Comparison of ENCODE assay signal across 23 cellular contexts in the genomic region with DNA sequence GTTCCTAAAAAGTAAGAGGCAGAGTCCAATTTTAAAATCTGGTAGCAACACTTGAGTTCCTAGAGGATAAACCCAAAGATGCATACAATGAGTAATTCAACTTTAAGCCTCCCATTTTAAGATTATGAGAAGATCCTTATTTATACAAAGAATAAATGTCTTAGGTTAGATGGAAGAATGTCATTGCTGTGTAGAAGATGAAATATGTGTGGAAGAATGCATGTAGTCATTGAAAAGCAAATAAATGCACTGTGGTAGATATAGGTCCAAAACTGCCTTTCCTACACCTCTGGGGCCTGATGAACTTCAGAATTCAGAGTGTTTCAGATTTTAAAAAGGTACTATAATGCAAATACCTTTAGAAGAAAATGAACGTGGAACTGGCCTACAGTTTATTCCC. TPM values are rescaled to one million over a fixed set of nuclear protein-coding genes. Genes with fewer than 3 reads are reported as not detected.
"Had no signal": no experiment of that assay in that cellular context is flagged by ENCODE, and none has a peak within 500 bp of the region (broad histone marks: within the 10 kb centered on the region; RNA-seq: fewer than 3 reads in every experiment).

No MANE protein-coding gene starts in this region.

- H3K9me3 Mint-ChIP-seq: activated CD4-positive, alpha-beta T cell treated with anti-CD3 and anti-CD28 coated beads, Interleukin-2, amount 10 ng/mL, durations not matched to agents 24 days and 14 days; T-helper 1 cell treated with Interleukin-12 subunit alpha and Interleukin-12 subunit beta and Interleukin-4 antibody, amounts not matched to agents 30 μg/mL and 1 μg/mL, for 36 hours had no signal

- H3K9ac ChIP-seq: KMS-11 had no signal

- H3K27ac ChIP-seq: KMS-11 had no signal

- H3K4me2 ChIP-seq: KMS-11 had no signal

- DNase-seq: activated CD4-positive, alpha-beta memory T cell treated with anti-CD3 and anti-CD28 coated beads for 36 hours; activated CD4-positive, alpha-beta T cell treated with anti-CD3 and anti-CD28 coated beads for 1 hour; activated CD4-positive, alpha-beta T cell treated with anti-CD3 and anti-CD28 coated beads, Interleukin-2, amount 10 ng/mL, durations not matched to agents 24 days and 14 days; activated CD8-positive, alpha-beta memory T cell treated with anti-CD3 and anti-CD28 coated beads for 24 hours; activated effector memory CD4-positive, alpha-beta T cell treated with anti-CD3 and anti-CD28 coated beads, Interleukin-2, amount 50 U/mL, for 16 hours; activated naive CD4-positive, alpha-beta T cell treated with Interleukin-2 at 50 U/mL for 16 hours; activated T-cell treated with anti-CD3 and anti-CD28 coated beads, Interleukin-2, amount 50 U/mL, for 4 hours; caudate nucleus; NCI-H1092; NCI-H1417; NCI-H1694; NCI-H2029; NCI-H345; NCI-H510A; NCI-H526 treated with DMSO at 0.1 percent for 48 hours; NCI-H82; OCI-M1; SHP77 had no signal

- H3K27ac Mint-ChIP-seq: activated CD4-positive, alpha-beta memory T cell treated with anti-CD3 and anti-CD28 coated beads for 36 hours; activated CD4-positive, alpha-beta T cell treated with anti-CD3 and anti-CD28 coated beads, Interleukin-2, amount 10 ng/mL, durations not matched to agents 24 days and 14 days; activated naive CD8-positive, alpha-beta T cell; T-helper 1 cell treated with Interleukin-12 subunit alpha and Interleukin-12 subunit beta and Interleukin-4 antibody, amounts not matched to agents 30 μg/mL and 1 μg/mL, for 36 hours; WTC11 had no signal

- ATAC-seq: activated T-cell treated with anti-CD3 and anti-CD28 coated beads, Interleukin-2, amount 50 U/mL, for 4 hours; WTC11 had no signal

- H3K27me3 Mint-ChIP-seq: activated CD4-positive, alpha-beta memory T cell treated with anti-CD3 and anti-CD28 coated beads for 36 hours; activated CD4-positive, alpha-beta T cell treated with anti-CD3 and anti-CD28 coated beads, Interleukin-2, amount 10 ng/mL, durations not matched to agents 24 days and 14 days; activated naive CD8-positive, alpha-beta T cell had no signal

- H3K4me3 Mint-ChIP-seq: activated CD4-positive, alpha-beta memory T cell treated with anti-CD3 and anti-CD28 coated beads for 36 hours; activated CD4-positive, alpha-beta T cell treated with anti-CD3 and anti-CD28 coated beads, Interleukin-2, amount 10 ng/mL, durations not matched to agents 24 days and 14 days; activated naive CD8-positive, alpha-beta T cell; activated T-cell treated with anti-CD3 and anti-CD28 coated beads, Interleukin-2, amount 50 U/mL, for 4 hours; T-helper 1 cell treated with Interleukin-12 subunit alpha and Interleukin-12 subunit beta and Interleukin-4 antibody, amounts not matched to agents 30 μg/mL and 1 μg/mL, for 36 hours; WTC11 had no signal

- H3K36me3 Mint-ChIP-seq: activated CD4-positive, alpha-beta memory T cell treated with anti-CD3 and anti-CD28 coated beads for 36 hours; activated naive CD8-positive, alpha-beta T cell; WTC11 had no signal

RNA-seq across cellular contexts. Expression of a gene that starts 58.7 kb away (rescaled TPM):
- total RNA-seq: activated CD4-positive, alpha-beta memory T cell treated with anti-CD3 and anti-CD28 coated beads for 36 hours; activated CD4-positive, alpha-beta T cell treated with anti-CD3 and anti-CD28 coated beads, Interleukin-2, amount 10 ng/mL, durations not matched to agents 24 days and 14 days; activated T-cell treated with anti-CD3 and anti-CD28 coated beads, Interleukin-2, amount 50 U/mL, for 4 hours; MCF 10A had no signal
